ENCODE assay signal across 17 cellular contexts in the genomic region with DNA sequence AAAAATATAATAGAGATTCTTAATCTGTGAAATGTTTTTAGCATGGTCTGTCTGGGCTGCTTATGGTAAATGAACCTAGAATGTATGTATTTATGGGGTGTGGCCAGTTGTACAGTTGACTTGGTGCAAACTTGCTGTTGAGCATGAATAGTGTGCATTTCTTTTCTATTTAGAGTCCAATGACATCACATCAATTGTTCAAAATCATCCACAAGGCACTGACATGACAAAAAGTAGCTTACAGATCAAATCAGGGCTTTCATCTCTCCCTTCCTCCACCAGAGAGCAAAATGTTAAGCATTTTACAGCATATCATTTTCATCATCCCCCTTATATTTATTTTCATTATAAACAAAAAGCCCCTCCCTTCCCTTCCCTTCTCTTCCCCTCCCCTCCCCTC.
A peak's percentile ranks its signal among the peaks of the same experiment; 100 is the strongest.
DNase-seq lines count a peak whose midpoint lies in the region; ATAC-seq, FAIRE-seq and TF ChIP-seq lines count a peak whose summit lies in the region.
"Had no signal": no experiment of that assay in that cellular context is flagged by ENCODE, and none has a peak within 500 bp of the region (broad histone marks: within the 10 kb centered on the region; RNA-seq: fewer than 3 reads in every experiment).

No MANE protein-coding gene starts in this region.

- no peak overlapping the region for H2AK9ac ChIP-seq in IMR-90 (replicated peaks; ENCODE audit: low read depth, low read length, poor library complexity)

- no peak for FAIRE-seq in kidney (lab: Jason Lieb, UNC)
- FAIRE-seq: GM12878, GM19239, H1 had no signal

- ATAC-seq in HCT116: no peak
- ATAC-seq in IMR-90 (ENCODE audit: low read depth): no peak
- ATAC-seq in left colon: peak; percentile 21
- ATAC-seq: GM12878 had no signal

- H4K20me1 ChIP-seq in HCT116 (ENCODE audit: insufficient read depth) (no peaks in the 10 kb centered on the region), IMR-90 (ENCODE audit: insufficient read depth, low read length) (no peaks in the 10 kb centered on the region)

- H3K4me2 ChIP-seq in HCT116 (ENCODE audit: low read length) (no peak overlapping the region), IMR-90 (ENCODE audit: low read depth, low read length) (no peak overlapping the region)

- CTCF ChIA-PET in HCT116 (lab: Charles Lee): no interaction called here
- CTCF ChIA-PET in IMR-90 (lab: Yijun Ruan, JAX): interaction anchor here (0.6 to 1.5 kb wide), 2 partner anchors 19 to 1380 kb away, joined by 3 to 7 read pairs; no protein-coding TSS in a partner anchor

- TF ChIP-seq RAD21 in HCT116 (IDR thresholded peaks at IDR 0.05; ENCODE audit: low read depth) (no peak), IMR-90 (IDR thresholded peaks at IDR 0.05; ENCODE audit: low read length) (no peak)

- H3K27me3 ChIP-seq in HCT116 (ENCODE audit: insufficient read depth, low read length): no peaks in the 10 kb centered on the region
- H3K27me3 ChIP-seq in IMR-90 (ENCODE audit: control insufficient read depth, insufficient read depth, low read length): no peaks in the 10 kb centered on the region

- no peak overlapping the region for H2BK15ac ChIP-seq in IMR-90 (ENCODE audit: low read depth, low read length)

- no peak overlapping the region for H2AK5ac ChIP-seq in IMR-90 (ENCODE audit: low read depth, low read length)

- no peaks in the 10 kb centered on the region for H3K9me2 ChIP-seq in HCT116 (ENCODE audit: insufficient read depth)

- H3K9ac ChIP-seq in HCT116 (ENCODE audit: low read length): no peak overlapping the region
- no peak overlapping the region for H3K9ac ChIP-seq in IMR-90 (ENCODE audit: low read depth, low read length)
- no peak overlapping the region for H3K9ac ChIP-seq in kidney (ENCODE audit: low read length in 2 of 2)
- H3K9ac ChIP-seq: GM23248 had no signal

- no peak overlapping the region for H3K56ac ChIP-seq in IMR-90 (ENCODE audit: extremely low read depth, insufficient read depth, low read length)

- in situ Hi-C loops in IMR-90 (cut with MboI; ENCODE audit: low sequenced_read_pairs): no loop called here

- H3K4me1 ChIP-seq in HCT116 (ENCODE audit: control insufficient read depth in 1 of 2, insufficient read depth in 2 of 2, low read length in 2 of 2): no peaks in the 10 kb centered on the region
- H3K4me1 ChIP-seq in IMR-90 (ENCODE audit: control insufficient read depth, insufficient read depth, low read length): no peaks in the 10 kb centered on the region; the same call in 1 of the 2 replicates
- no peaks in the 10 kb centered on the region for H3K4me1 ChIP-seq in kidney (ENCODE audit: control insufficient read depth in 1 of 2, insufficient read depth in 1 of 2, low read depth in 1 of 2, low read length in 2 of 2)

- H2BK5ac ChIP-seq in IMR-90 (ENCODE audit: low read depth, low read length, poor library complexity, severe bottlenecking): no peak overlapping the region

- H3K36me3 ChIP-seq in HCT116 (ENCODE audit: control insufficient read depth in 1 of 2, insufficient read depth in 2 of 2, low read length in 2 of 2): no peaks in the 10 kb centered on the region
- H3K36me3 ChIP-seq in IMR-90 (ENCODE audit: control insufficient read depth, insufficient read depth, low read length): no peaks in the 10 kb centered on the region
- no peaks in the 10 kb centered on the region for H3K36me3 ChIP-seq in kidney (ENCODE audit: control insufficient read depth in 1 of 2, insufficient read depth in 2 of 2, low read length in 2 of 2)

- no peak for TF ChIP-seq POLR2A in HCT116 (IDR thresholded peaks at IDR 0.05; ENCODE audit: borderline replicate concordance, extremely low read depth, insufficient read depth, insufficient read length)
- no peak for TF ChIP-seq POLR2A in IMR-90 (IDR thresholded peaks at IDR 0.05; ENCODE audit: low read depth, low read length)

- H2BK120ac ChIP-seq in IMR-90 (ENCODE audit: low read depth, low read length): no peak overlapping the region

- RAD21 ChIA-PET in HCT116 (lab: Charles Lee; ENCODE audit: low non-redundant PET in 1 of 2, low total read pairs in 2 of 2, uncharacterized antibody in 2 of 2, unreplicated experiment in 2 of 2): no interaction called here

- POLR2A ChIA-PET in HCT116 (lab: Charles Lee) (no interaction called here), IMR-90 (lab: Charles Lee; ENCODE audit: unreplicated experiment) (no interaction called here)

- DNase-seq in HCT116 (ENCODE audit: low read depth, low spot score) (no peak), IMR-90 (no peak), NCI-H748 (lab: John Stamatoyannopoulos, UW; ENCODE audit: unreplicated experiment) (peak; percentile 43), left colon (no peak), kidney (no peak), NCI-H524 treated with DMSO at 0.1 percent for 48 hours (lab: John Stamatoyannopoulos, UW) (no peak)
- DNase-seq: C1 segment of cervical spinal cord; CD4-positive, alpha-beta memory T cell; COR-L47; DMS153; DND-41; GM23248; H7; HCEC 1CT had no signal

- no peak overlapping the region for H4K8ac ChIP-seq in IMR-90 (ENCODE audit: low read depth in 2 of 2, low read length in 2 of 2)

- no peak overlapping the region for H3K14ac ChIP-seq in IMR-90 (replicated peaks; ENCODE audit: low read depth, low read length)

- H3K18ac ChIP-seq in IMR-90 (ENCODE audit: low read depth, low read length): no peak overlapping the region

- no peak overlapping the region for H3K4ac ChIP-seq in IMR-90 (ENCODE audit: low read depth, low read length)

- no peak overlapping the region for H3K23ac ChIP-seq in IMR-90 (ENCODE audit: low read depth, low read length)

- peak overlapping the region; percentile 27 for H2AFZ ChIP-seq in HCT116 (ENCODE audit: low read depth, low read length, poor library complexity, severe bottlenecking)
- no peak overlapping the region for H2AFZ ChIP-seq in IMR-90 (replicated peaks; ENCODE audit: low read length, poor library complexity)
- H2AFZ ChIP-seq: GM23248 had no signal

- H3K9me1 ChIP-seq in IMR-90 (ENCODE audit: insufficient read depth, low read length): no peaks in the 10 kb centered on the region

- intact Hi-C loops in HCT116 (cut with micrococcal nuclease): no loop called here
- intact Hi-C loops in IMR-90 (cut with micrococcal nuclease): no loop called here
- intact Hi-C loops in left colon (cut with DNase I, micrococcal nuclease): no loop called here
- intact Hi-C loops in kidney (cut with DNase I): no loop called here

- BruUV-seq in HCT116 (replicated peaks; lab: Mats Ljungman, UMichigan) (no TSS peak), IMR-90 (replicated peaks; lab: Mats Ljungman, UMichigan) (no TSS peak)

- TF ChIP-seq CTCF in HCT116 (IDR thresholded peaks at IDR 0.05 in 2 of 3, conservative IDR thresholded peaks at IDR 0.05 in 1 of 3; ENCODE audit: borderline replicate concordance in 1 of 3, insufficient read depth in 1 of 3, low read depth in 2 of 3, low read length in 2 of 3) (no peak), IMR-90 (conservative IDR thresholded peaks at IDR 0.05; ENCODE audit: low read depth, low read length) (no peak), kidney (IDR thresholded peaks at IDR 0.05; ENCODE audit: borderline replicate concordance, extremely low read depth, insufficient read depth) (no peak)

- no peak overlapping the region for H3K27ac ChIP-seq in HCT116 (ENCODE audit: low read depth, low read length)
- H3K27ac ChIP-seq in IMR-90 (ENCODE audit: insufficient read depth, low read length): no peak overlapping the region
- H3K27ac ChIP-seq in kidney (ENCODE audit: low read depth in 2 of 2, low read length in 2 of 2): no peak overlapping the region
- H3K27ac ChIP-seq: GM23248 had no signal

- dilution Hi-C loops in IMR-90 (cut with HindIII; ENCODE audit: low sequenced_read_pairs, unreplicated experiment): no loop called here

- H3K79me2 ChIP-seq in HCT116 (ENCODE audit: insufficient read depth, low read length): no peaks in the 10 kb centered on the region

- H2BK20ac ChIP-seq in IMR-90 (ENCODE audit: low read depth, low read length): peak overlapping the region; percentile 34; the same call in 1 of the 2 replicates

- no peaks in the 10 kb centered on the region for H3K79me1 ChIP-seq in IMR-90 (ENCODE audit: low read depth in 1 of 2, low read length in 2 of 2)

- H4K91ac ChIP-seq in IMR-90 (ENCODE audit: insufficient read depth, low read depth, low read length): no peak overlapping the region

- H3K4me3 ChIP-seq in HCT116 (replicated peaks in 1 of 2; ENCODE audit: low read depth in 1 of 2, low read length in 2 of 2) (no peak overlapping the region), IMR-90 (ENCODE audit: insufficient read depth, low read depth, low read length) (no peak overlapping the region), kidney (ENCODE audit: low read length in 2 of 2) (no peak overlapping the region)
- H3K4me3 ChIP-seq: GM12878, GM23248 had no signal

- no peak overlapping the region for H4K5ac ChIP-seq in IMR-90 (ENCODE audit: low read depth, low read length)

- no peaks in the 10 kb centered on the region for H3K9me3 ChIP-seq in HCT116 (ENCODE audit: control insufficient read depth in 1 of 2, insufficient read depth in 1 of 2, low read depth in 1 of 2, low read length in 2 of 2)
- H3K9me3 ChIP-seq in IMR-90 (ENCODE audit: control insufficient read depth, insufficient read depth, low read length): no peaks in the 10 kb centered on the region
- no peaks in the 10 kb centered on the region for H3K9me3 ChIP-seq in kidney (ENCODE audit: control insufficient read depth in 1 of 2, low read length in 2 of 2)

TF ChIP-seq in HCT116, 20 proteins besides CTCF, POLR2A, EP300 and RAD21:
- TF ChIP-seq FOSL1 (IDR thresholded peaks at IDR 0.05; ENCODE audit: low read depth) (no peak), EZH2phosphoT487 (IDR thresholded peaks at IDR 0.05; ENCODE audit: borderline replicate concordance) (no peak), EGR1 (IDR thresholded peaks at IDR 0.05; ENCODE audit: low read depth) (no peak)
- TF ChIP-seq, protein P1, sequence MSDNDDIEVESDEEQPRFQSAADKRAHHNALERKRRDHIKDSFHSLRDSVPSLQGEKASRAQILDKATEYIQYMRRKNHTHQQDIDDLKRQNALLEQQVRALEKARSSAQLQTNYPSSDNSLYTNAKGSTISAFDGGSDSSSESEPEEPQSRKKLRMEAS (IDR thresholded peaks at IDR 0.05): no peak

TF ChIP-seq in IMR-90, 13 proteins besides CTCF, POLR2A, EP300 and RAD21 (continues in another document):
- TF ChIP-seq FOS (IDR thresholded peaks at IDR 0.05; ENCODE audit: low read depth, low read length): no peak
- no peak for TF ChIP-seq RCOR1 (IDR thresholded peaks at IDR 0.05; ENCODE audit: insufficient replicate concordance, low read length)
- TF ChIP-seq SMC3 (IDR thresholded peaks at IDR 0.05; ENCODE audit: low read depth, low read length): no peak
- no peak for TF ChIP-seq MXI1 (IDR thresholded peaks at IDR 0.05; ENCODE audit: borderline replicate concordance, low read depth, low read length)
- TF ChIP-seq CEBPB (IDR thresholded peaks at IDR 0.05; ENCODE audit: low read depth, low read length): no peak
- TF ChIP-seq MAFK (IDR thresholded peaks at IDR 0.05; ENCODE audit: low read depth, low read length): no peak
- no peak for TF ChIP-seq RFX5 (IDR thresholded peaks at IDR 0.05; ENCODE audit: low read depth, low read length)
- no peak for TF ChIP-seq CHD1 (IDR thresholded peaks at IDR 0.05; ENCODE audit: low read depth, low read length)
- no peak for TF ChIP-seq BHLHE40 (IDR thresholded peaks at IDR 0.05; ENCODE audit: low read depth, low read length)
